10 cellular contexts compared by ENCODE assay signal in the genomic region with DNA sequence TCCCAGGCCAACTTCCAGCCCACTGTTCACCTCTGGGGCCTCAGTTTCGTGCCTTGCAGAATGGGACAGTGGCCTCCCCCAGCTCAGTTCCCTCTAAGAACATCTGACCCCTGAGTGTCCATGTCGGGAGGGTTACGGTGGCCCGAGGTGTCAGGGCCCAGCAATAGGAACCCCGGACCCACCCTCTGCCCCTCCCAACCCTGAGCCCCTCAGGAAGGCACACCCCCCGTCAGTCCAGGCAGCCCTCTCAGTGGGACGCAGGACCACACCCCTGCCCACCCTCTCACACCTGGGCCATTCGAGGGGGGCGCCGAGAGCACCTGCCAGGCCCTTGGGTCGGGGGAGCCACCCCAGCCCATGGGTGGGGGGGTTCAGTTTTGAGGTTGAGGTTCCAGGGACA. TPM values are rescaled to one million over a fixed set of nuclear protein-coding genes. Genes with fewer than 3 reads are reported as not detected.
"Had no signal": no experiment of that assay in that cellular context is flagged by ENCODE, and none has a peak within 500 bp of the region (broad histone marks: within the 10 kb centered on the region; RNA-seq: fewer than 3 reads in every experiment).

No MANE protein-coding gene starts in this region.

- H3K4me1 ChIP-seq: foreskin keratinocyte, testis had no signal

- DNase-seq: activated gamma-delta T cell treated with Interleukin-2 at 50 U/mL for 16 hours, amniotic stem cell, foreskin keratinocyte, islet precursor cell, mammary epithelial cell, midbrain had no signal

- H3K4me3 ChIP-seq: cardiac muscle cell, dorsolateral prefrontal cortex, testis, upper lobe of left lung had no signal

- H3K36me3 ChIP-seq: cardiac muscle cell, upper lobe of left lung had no signal

- H3K27me3 ChIP-seq: cardiac muscle cell, foreskin keratinocyte, testis, upper lobe of left lung had no signal

- H3K27ac ChIP-seq: cardiac muscle cell, dorsolateral prefrontal cortex, foreskin keratinocyte, testis, upper lobe of left lung had no signal

- ATAC-seq: foreskin keratinocyte had no signal

- H3K9me3 ChIP-seq: testis, upper lobe of left lung had no signal

RNA-seq across cellular contexts. Expression of a gene that starts 0.4 kb away (rescaled TPM):
- total RNA-seq: cardiac muscle cell had no signal
- polyA plus RNA-seq: cardiac muscle cell had no signal
